In genomic region chr21:41786521-41786987, GRCh38 we compare ENCODE assay signal across 18 cellular contexts. TPM values are rescaled to one million over a fixed set of nuclear protein-coding genes. Genes with fewer than 3 reads are reported as not detected.
A peak's percentile ranks its signal among the peaks of the same experiment; 100 is the strongest.
DNase-seq lines count a peak whose midpoint lies in the region; ATAC-seq and TF ChIP-seq lines count a peak whose summit lies in the region.
"Had no signal": no experiment of that assay in that cellular context is flagged by ENCODE, and none has a peak within 500 bp of the region (broad histone marks: within the 10 kb centered on the region; RNA-seq: fewer than 3 reads in every experiment).

No MANE protein-coding gene starts in this region.

- H3K27ac ChIP-seq in prostate gland: peak overlapping the region in 1 of 2 donors; percentile 21
- H3K27ac ChIP-seq: parathyroid adenoma had no signal

- WGBS in prostate gland: 17% methylated on average over 13 of the region's 13 CpGs

- TF ChIP-seq CTCF in epithelial cell of esophagus (IDR thresholded peaks at IDR 0.05; ENCODE audit: insufficient read depth, low read depth, low read length, missing control alignments): no peak
- TF ChIP-seq CTCF in prostate gland (IDR thresholded peaks at IDR 0.05): no peak

- no peaks in the 10 kb centered on the region for H3K36me3 ChIP-seq in prostate gland

- peak; percentile 94 for DNase-seq in EL
- DNase-seq in NCI-H510A (lab: John Stamatoyannopoulos, UW): peak; percentile 55
- peak; percentile 99 for DNase-seq in epithelial cell of esophagus (ENCODE audit: low read depth)
- DNase-seq in prostate gland (ENCODE audit: low spot score): peak; percentile 57
- DNase-seq in activated naive CD4-positive, alpha-beta T cell (lab: John Stamatoyannopoulos, UW): no peak
- no peak for DNase-seq in nucleus accumbens (lab: John Stamatoyannopoulos, UW)
- DNase-seq: activated CD8-positive, alpha-beta memory T cell treated with anti-CD3 and anti-CD28 coated beads, Interleukin-2, amount 50 U/mL, for 4 hours; DMS 273 treated with DMSO at 0.1 percent for 48 hours; erythroblast; MM.1S; NCI-H526 treated with DMSO at 0.1 percent for 48 hours; stimulated activated CD4-positive, alpha-beta T cell treated with anti-CD3 and anti-CD28 coated beads, Interleukin-2, amount 100 ng/mL, for 48 hours; substantia nigra; T-helper 17 cell had no signal

- TF ChIP-seq POLR2A in prostate gland (IDR thresholded peaks at IDR 0.05): no peak

- H3K27me3 ChIP-seq in prostate gland (replicated peaks; ENCODE audit: insufficient read depth): no peaks in the 10 kb centered on the region

- H3K4me3 ChIP-seq in epithelial cell of esophagus (ENCODE audit: low read length) (no peak overlapping the region), prostate gland (no peak overlapping the region)

- H3K4me1 ChIP-seq in prostate gland (replicated peaks): no peaks in the 10 kb centered on the region
- H3K4me1 ChIP-seq: parathyroid adenoma had no signal

- intact Hi-C loops in prostate gland (cut with DNase I): no loop called here

- H3K9me3 ChIP-seq in prostate gland: no peaks in the 10 kb centered on the region

- no peak for ATAC-seq in HG03039 (IDR thresholded peaks at IDR 0.05; ENCODE audit: unreplicated experiment)
- ATAC-seq in HG03045 (IDR thresholded peaks at IDR 0.05; ENCODE audit: unreplicated experiment): no peak
- ATAC-seq: left lobe of liver, T-helper 17 cell had no signal

RNA-seq across cellular contexts. Expression of gene RIPK4, which starts 19.7 kb away (rescaled TPM):
- total RNA-seq in prostate gland: 10 to 100 TPM; 26.9 to 52.6 TPM

Comparison
In these comparisons a context has a peak if more than half of its experiments do, and no peak if none do; other contexts are left out.
1. DNase-seq: peak in EL (single experiment), NCI-H510A (single experiment), epithelial cell of esophagus (single experiment) and prostate gland (single experiment); none in activated naive CD4-positive, alpha-beta T cell (0 of 4) and nucleus accumbens (0 of 56).